In the genomic region with DNA sequence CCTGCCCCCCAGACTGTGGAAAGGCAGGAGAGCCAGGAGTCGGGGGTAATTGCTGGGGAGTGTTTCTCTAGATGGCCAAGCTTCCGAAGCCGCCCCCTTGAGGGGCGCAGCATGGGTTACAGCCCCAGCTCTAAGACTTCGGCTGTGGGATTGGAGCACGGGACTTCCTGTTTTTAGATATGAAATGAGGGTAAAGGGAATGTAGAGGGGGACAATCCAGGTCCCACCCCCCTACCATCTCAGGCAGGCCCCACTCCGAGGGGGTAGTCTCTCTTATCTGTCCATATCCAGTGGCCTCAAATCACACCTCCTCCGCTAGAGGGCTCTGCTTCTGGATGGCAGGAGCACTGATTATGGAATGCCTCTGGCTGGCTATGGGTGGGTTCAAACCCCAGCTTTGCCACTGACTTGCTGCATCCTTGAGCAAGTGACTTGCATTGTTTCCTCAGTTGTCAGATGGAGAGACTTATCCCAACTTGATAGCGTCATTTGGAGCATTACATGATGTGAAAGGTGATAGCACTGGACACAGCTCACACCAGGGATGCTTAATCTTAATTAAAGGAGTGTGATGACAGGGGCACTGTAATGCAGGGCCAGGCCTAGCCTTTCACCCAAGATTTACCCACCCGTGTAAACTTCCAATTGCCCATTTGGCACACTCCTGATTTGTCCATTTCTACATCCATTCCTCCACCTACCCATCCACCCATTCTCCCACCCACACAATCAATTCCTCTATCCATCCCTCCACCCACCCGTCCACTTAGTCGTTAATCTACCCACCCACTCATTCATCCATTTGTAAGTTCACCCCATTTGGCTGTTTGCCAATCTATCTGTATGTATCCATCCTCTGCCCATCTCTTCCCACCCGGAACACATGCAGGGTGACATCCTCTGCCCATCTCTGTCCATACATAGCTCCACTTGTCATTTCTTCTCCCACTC, we compare ENCODE assay signal across 8 cellular contexts. TPM values are rescaled to one million over a fixed set of nuclear protein-coding genes. Genes with fewer than 3 reads are reported as not detected.
DNase-seq lines count a peak whose midpoint lies in the region; ATAC-seq, FAIRE-seq and TF ChIP-seq lines count a peak whose summit lies in the region.

No MANE protein-coding gene starts in this region.

- H3K27me3 ChIP-seq in prostate gland (replicated peaks; ENCODE audit: insufficient read depth): no peaks in the 10 kb centered on the region

- H3K27ac ChIP-seq in A549 (peak overlapping the region in 1 of 2 experiments; percentile 70; a peak in 3 of 6 replicates), prostate gland (no peak overlapping the region)

- POLR2A ChIA-PET in A549 (lab: Yijun Ruan, JAX): interaction anchor here (1.4 kb wide), 1 partner anchor 15 kb away, joined by 5 read pairs; a partner anchor contains a TSS

- H3K4me2 ChIP-seq in A549: peak overlapping the region; percentile 56

- TF ChIP-seq POLR2A in A549 (IDR thresholded peaks at IDR 0.05; ENCODE audit: low read length): no peak
- TF ChIP-seq POLR2A in prostate gland (IDR thresholded peaks at IDR 0.05): no peak

- TF ChIP-seq EP300 in A549 (IDR thresholded peaks at IDR 0.05): no peak

- no peaks in the 10 kb centered on the region for H3K36me3 ChIP-seq in prostate gland

- peak; percentile 84 for FAIRE-seq in A549 (lab: Jason Lieb, UNC)

- WGBS in A549 (ENCODE audit: missing lambda C conversion rate): 53% methylated on average over 12 of the region's 13 CpGs
- WGBS in prostate gland: 22% methylated on average over 13 of the region's 13 CpGs

- CTCF ChIA-PET in A549 (lab: Yijun Ruan, JAX): interaction anchor here (0.6 to 4.9 kb wide), 15 partner anchors 9 to 247 kb away, joined by 3 to 32 read pairs (median 5); a partner anchor contains a TSS

- TF ChIP-seq CTCF in A549 (IDR thresholded peaks at IDR 0.05) (peak; percentile 60), GM12872 (IDR thresholded peaks at IDR 0.05; ENCODE audit: insufficient read depth, low read depth, low read length) (peak; percentile 69), prostate gland (IDR thresholded peaks at IDR 0.05) (peak in 2 of 4 experiments; percentile 27 to 32)

- DNase-seq in A549 (ENCODE audit: low read depth in 1 of 2, low spot score in 1 of 2) (peak; percentile 54 to 60), NCI-H345 (lab: John Stamatoyannopoulos, UW) (peak; percentile 30), Right ventricle myocardium superior (peak; percentile 49), prostate gland (ENCODE audit: low spot score) (no peak)
- peak; percentile 33 for DNase-seq in activated naive CD4-positive, alpha-beta T cell treated with anti-CD3 and anti-CD28 coated beads, Interleukin-2, amount 50 U/mL, for 16 hours

- peak; percentile 72 to 88 for ATAC-seq in A549
- ATAC-seq in Right ventricle myocardium superior (ENCODE audit: poor library complexity): peak; percentile 69
- no peak for ATAC-seq in HG03378 (IDR thresholded peaks at IDR 0.05; ENCODE audit: unreplicated experiment)
- ATAC-seq in HG02759 (IDR thresholded peaks at IDR 0.05; ENCODE audit: unreplicated experiment): no peak

- H3K9me3 ChIP-seq in A549 (no peaks in the 10 kb centered on the region), prostate gland (no peaks in the 10 kb centered on the region)

- intact Hi-C loops in Right ventricle myocardium superior (cut with DNase I) (loop anchor here (10.0 kb wide), 1 partner anchor 62 kb away; no protein-coding TSS in a partner anchor), prostate gland (cut with DNase I) (no loop called here)

- peak; percentile 35 to 40; a peak in 4 of 5 replicates for TF ChIP-seq RAD21 in A549 (conservative IDR thresholded peaks at IDR 0.05 in 1 of 2, IDR thresholded peaks at IDR 0.05 in 1 of 2)

- H3K4me3 ChIP-seq in A549 (peak overlapping the region; percentile 0; the same call in 1 of the 3 replicates), prostate gland (peak overlapping the region; percentile 10 to 15)

- H3K4me1 ChIP-seq in A549 (peaks cover 11% of the 10 kb centered on the region), prostate gland (replicated peaks) (no peaks in the 10 kb centered on the region)

TF ChIP-seq in A549, 52 proteins besides CTCF, POLR2A, EP300 and RAD21:
- TF ChIP-seq EHF (CRISPR knock-in tag; IDR thresholded peaks at IDR 0.05) (no peak), SMC3 (IDR thresholded peaks at IDR 0.05) (peak; percentile 51; the same call in 2 of the 3 replicates)

RNA-seq across cellular contexts. Expression of a gene that starts 0.8 kb away (rescaled TPM):
- polyA plus RNA-seq in A549 (2011; rRNA removed) (0.59 and 1.1 TPM in 2 replicates), A549 (2017; fragmentation: RNase III; extraction: RNeasy Plus Mini Kit Qiagen cat#74134 plus additional on column Dnase treatment) (0.69 to 0.79 TPM (median 0.77 TPM) in 3 replicates)
- polyA plus RNA-seq in A549 (2012; cell fraction: cytosol; rRNA removed): 0.65 and 1.1 TPM in 2 replicates
- polyA plus RNA-seq in A549 (2012; cell fraction: nucleus; rRNA removed): 8.6 and 9.5 TPM in 2 replicates
- polyA minus RNA-seq in A549 (2011; rRNA and poly(A)+ RNA removed): 0.29 and 0.50 TPM in 2 replicates
- total RNA-seq in Right ventricle myocardium superior (0.38 TPM), prostate gland (1 to 10 TPM in 1 of 2 donors, under 1 TPM in 1; 0.23 to 1.9 TPM)

RNA-seq across cellular contexts. Expression of a gene that starts 15.1 kb away (rescaled TPM):
- polyA plus RNA-seq in A549 (2011; rRNA removed): 57.7 and 65.6 TPM in 2 replicates
- polyA plus RNA-seq in A549 (2012; cell fraction: cytosol; rRNA removed): 49.8 and 52.3 TPM in 2 replicates
- polyA plus RNA-seq in A549 (2012; cell fraction: nucleus; rRNA removed): 94.0 and 113 TPM in 2 replicates
- polyA plus RNA-seq in A549 (2017; fragmentation: RNase III; extraction: RNeasy Plus Mini Kit Qiagen cat#74134 plus additional on column Dnase treatment): 42.5 to 48.2 TPM (median 45.9 TPM) in 3 replicates
- 53.4 and 57.2 TPM in 2 replicates for polyA minus RNA-seq in A549 (2011; rRNA and poly(A)+ RNA removed)
- total RNA-seq in Right ventricle myocardium superior: 16.7 TPM
- total RNA-seq in prostate gland: 10 to 100 TPM; 44.1 to 84.2 TPM

RNA-seq across cellular contexts. Expression of a gene that starts 29.6 kb away (rescaled TPM):
- polyA plus RNA-seq in A549 (2011; rRNA removed): 33.7 and 35.1 TPM in 2 replicates
- polyA plus RNA-seq in A549 (2012; cell fraction: cytosol; rRNA removed): 25.6 and 29.1 TPM in 2 replicates
- polyA plus RNA-seq in A549 (2012; cell fraction: nucleus; rRNA removed): 66.7 and 82.8 TPM in 2 replicates
- polyA plus RNA-seq in A549 (2017; fragmentation: RNase III; extraction: RNeasy Plus Mini Kit Qiagen cat#74134 plus additional on column Dnase treatment): 27.7 to 36.2 TPM (median 34.3 TPM) in 3 replicates
- 21.4 and 21.9 TPM in 2 replicates for polyA minus RNA-seq in A549 (2011; rRNA and poly(A)+ RNA removed)
- 17.7 TPM for total RNA-seq in Right ventricle myocardium superior
- 10 to 100 TPM; 26.9 to 62.4 TPM for total RNA-seq in prostate gland

RNA-seq across cellular contexts. Expression of a gene that starts 53.7 kb away (rescaled TPM):
- 8.2 and 8.5 TPM in 2 replicates for polyA plus RNA-seq in A549 (2011; rRNA removed)
- polyA plus RNA-seq in A549 (2012; cell fraction: cytosol; rRNA removed): 10.0 and 11.2 TPM in 2 replicates
- polyA plus RNA-seq in A549 (2012; cell fraction: nucleus; rRNA removed): 18.2 and 21.9 TPM in 2 replicates
- 7.9 to 8.8 TPM (median 7.9 TPM) in 3 replicates for polyA plus RNA-seq in A549 (2017; fragmentation: RNase III; extraction: RNeasy Plus Mini Kit Qiagen cat#74134 plus additional on column Dnase treatment)
- polyA minus RNA-seq in A549 (2011; rRNA and poly(A)+ RNA removed): 9.0 and 12.3 TPM in 2 replicates
- 3.0 TPM for total RNA-seq in Right ventricle myocardium superior
- total RNA-seq in prostate gland: 10 to 100 TPM; 12.1 to 23.5 TPM

Comparison
In these comparisons a context has a peak if more than half of its experiments do, and no peak if none do; other contexts are left out.
1. ATAC-seq: peak in A549 (2 of 2) and Right ventricle myocardium superior (single experiment); none in HG03378 (single experiment) and HG02759 (single experiment).